ENCODE assay signal across 24 cellular contexts in the genomic region with DNA sequence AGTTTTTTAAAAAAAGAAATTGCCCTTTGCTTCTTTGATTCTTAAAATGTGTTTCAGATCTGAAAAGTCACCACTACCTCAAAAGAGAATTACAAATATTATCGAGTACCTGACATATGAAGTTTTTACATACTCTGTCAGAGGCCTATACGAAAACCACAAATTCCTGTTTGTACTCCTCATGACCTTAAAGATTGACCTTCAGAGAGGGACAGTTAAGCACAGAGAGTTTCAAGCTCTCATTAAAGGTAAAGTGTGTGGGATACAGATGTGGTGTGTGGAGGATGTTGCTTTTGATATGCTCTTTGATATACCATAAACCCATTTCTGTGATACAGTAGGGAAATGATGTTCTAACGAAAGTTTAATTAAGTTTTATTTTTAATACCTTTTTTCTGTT.
DNase-seq lines count a peak whose midpoint lies in the region; ATAC-seq lines count a peak whose summit lies in the region.
"Had no signal": no experiment of that assay in that cellular context is flagged by ENCODE, and none has a peak within 500 bp of the region (broad histone marks: within the 10 kb centered on the region; RNA-seq: fewer than 3 reads in every experiment).

No MANE protein-coding gene starts in this region.

- H3K9me3 Mint-ChIP-seq in activated naive CD8-positive, alpha-beta T cell treated with anti-CD3 and anti-CD28 coated beads, Interleukin-2, amount 50 U/mL, for 24 hours = no peaks in the 10 kb centered on the region
- H3K9me3 Mint-ChIP-seq in activated naive CD8-positive, alpha-beta T cell treated with anti-CD3 and anti-CD28 coated beads for 36 hours = no peaks in the 10 kb centered on the region
- H3K9me3 Mint-ChIP-seq in CD4-positive, CD25-positive, alpha-beta regulatory T cell = peaks cover 0 to 2% (median 0%) of the 10 kb centered on the region in 7 donors
- no peaks in the 10 kb centered on the region for H3K9me3 Mint-ChIP-seq in stimulated activated naive B cell treated with anti-CD40 and anti-IgM and Interleukin-4, amounts not matched to agents 10 μg/mL and 1 μg/mL and 100 μg/mL, for 72 hours
- H3K9me3 Mint-ChIP-seq: CD8-positive, alpha-beta memory T cell had no signal

- peak overlapping the region; percentile 67 for H3K4me3 ChIP-seq in CD4-positive, CD25-positive, alpha-beta regulatory T cell (ENCODE audit: low read depth, low read length)
- H3K4me3 ChIP-seq: A549; BLaER1 treated with 17β-estradiol and CSF1 and Interleukin-3, amounts not matched to agents 10 nM and 100 nM; GM12878 had no signal

- DNase-seq in activated CD4-positive, CD25-positive, alpha-beta regulatory T cell (lab: John Stamatoyannopoulos, UW) = no peak
- DNase-seq in activated naive CD8-positive, alpha-beta T cell treated with anti-CD3 and anti-CD28 coated beads, Interleukin-2, amount 50 U/mL, for 24 hours = no peak
- DNase-seq in activated naive CD8-positive, alpha-beta T cell treated with anti-CD3 and anti-CD28 coated beads for 36 hours = no peak
- DNase-seq in CD4-positive, CD25-positive, alpha-beta regulatory T cell = peak in 2 of 3 donors; percentile 13 to 37
- DNase-seq in stimulated activated naive B cell treated with anti-CD40 and anti-IgM and Interleukin-4, amounts not matched to agents 10 μg/mL and 1 μg/mL and 100 μg/mL, for 72 hours = no peak
- DNase-seq: AML-193; CD4-positive, alpha-beta memory T cell; CD8-positive, alpha-beta memory T cell; COR-L47; DMS 273 treated with DMSO at 0.1 percent for 48 hours; DMS153; DMS53; DMS79; DND-41; EL; GDM1 had no signal

- no peaks in the 10 kb centered on the region for H3K27me3 Mint-ChIP-seq in activated naive CD8-positive, alpha-beta T cell treated with anti-CD3 and anti-CD28 coated beads, Interleukin-2, amount 50 U/mL, for 24 hours
- no peaks in the 10 kb centered on the region for H3K27me3 Mint-ChIP-seq in activated naive CD8-positive, alpha-beta T cell treated with anti-CD3 and anti-CD28 coated beads for 36 hours
- no peaks in the 10 kb centered on the region for H3K27me3 Mint-ChIP-seq in CD4-positive, CD25-positive, alpha-beta regulatory T cell
- peaks cover 15 to 25% of the 10 kb centered on the region in 2 donors for H3K27me3 Mint-ChIP-seq in stimulated activated naive B cell treated with anti-CD40 and anti-IgM and Interleukin-4, amounts not matched to agents 10 μg/mL and 1 μg/mL and 100 μg/mL, for 72 hours
- H3K27me3 Mint-ChIP-seq: B cell had no signal

- H3K27me3 ChIP-seq in CD4-positive, CD25-positive, alpha-beta regulatory T cell (ENCODE audit: control insufficient read depth, insufficient read depth, low read length) = no peaks in the 10 kb centered on the region
- H3K27me3 ChIP-seq: BLaER1 treated with 17β-estradiol and CSF1 and Interleukin-3, amounts not matched to agents 10 nM and 100 nM had no signal

- H3K36me3 Mint-ChIP-seq in activated naive CD8-positive, alpha-beta T cell treated with anti-CD3 and anti-CD28 coated beads, Interleukin-2, amount 50 U/mL, for 24 hours (ENCODE audit: low read depth) = no peaks in the 10 kb centered on the region
- H3K36me3 Mint-ChIP-seq in activated naive CD8-positive, alpha-beta T cell treated with anti-CD3 and anti-CD28 coated beads for 36 hours = no peaks in the 10 kb centered on the region
- no peaks in the 10 kb centered on the region for H3K36me3 Mint-ChIP-seq in CD4-positive, CD25-positive, alpha-beta regulatory T cell
- no peaks in the 10 kb centered on the region for H3K36me3 Mint-ChIP-seq in stimulated activated naive B cell treated with anti-CD40 and anti-IgM and Interleukin-4, amounts not matched to agents 10 μg/mL and 1 μg/mL and 100 μg/mL, for 72 hours
- H3K36me3 Mint-ChIP-seq: CD4-positive, alpha-beta memory T cell; CD8-positive, alpha-beta memory T cell had no signal

- no peaks in the 10 kb centered on the region for H3K9me3 ChIP-seq in CD4-positive, CD25-positive, alpha-beta regulatory T cell (ENCODE audit: control insufficient read depth in 2 of 2, low read length in 2 of 2)
- H3K9me3 ChIP-seq: A549 had no signal

- peak overlapping the region; percentile 74 for H3K27ac ChIP-seq in CD4-positive, CD25-positive, alpha-beta regulatory T cell (ENCODE audit: insufficient read depth, low read length, poor library complexity, severe bottlenecking)
- H3K27ac ChIP-seq: 22Rv1; A549; BLaER1 treated with 17β-estradiol and CSF1 and Interleukin-3, amounts not matched to agents 10 nM and 100 nM; C4-2B had no signal

- peaks cover 26% of the 10 kb centered on the region for H3K4me1 ChIP-seq in CD4-positive, CD25-positive, alpha-beta regulatory T cell (ENCODE audit: control insufficient read depth, insufficient read depth, low read length, poor library complexity, severe bottlenecking)
- H3K4me1 ChIP-seq: A549; BLaER1 treated with 17β-estradiol and CSF1 and Interleukin-3, amounts not matched to agents 10 nM and 100 nM had no signal

- ATAC-seq in activated CD4-positive, CD25-positive, alpha-beta regulatory T cell treated with anti-CD3 and anti-CD28 coated beads, Interleukin-2, amount 50 U/mL, for 24 hours = peak; percentile 7 to 50
- peak; percentile 75 for ATAC-seq in activated naive CD8-positive, alpha-beta T cell treated with anti-CD3 and anti-CD28 coated beads, Interleukin-2, amount 50 U/mL, for 24 hours
- no peak for ATAC-seq in CD4-positive, CD25-positive, alpha-beta regulatory T cell (ENCODE audit: low read depth in 2 of 2)
- ATAC-seq in stimulated activated naive B cell treated with anti-CD40 and anti-IgM and Interleukin-4, amounts not matched to agents 10 μg/mL and 1 μg/mL and 100 μg/mL, for 72 hours (replicated peaks) = peak; percentile 53 to 78
- no peak for ATAC-seq in HG03095 (IDR thresholded peaks at IDR 0.05; ENCODE audit: unreplicated experiment)
- ATAC-seq: A549, GM12878 had no signal

- no peaks in the 10 kb centered on the region for H3K36me3 ChIP-seq in CD4-positive, CD25-positive, alpha-beta regulatory T cell (ENCODE audit: control insufficient read depth, insufficient read depth, low read length)
- H3K36me3 ChIP-seq: BLaER1 treated with 17β-estradiol and CSF1 and Interleukin-3, amounts not matched to agents 10 nM and 100 nM had no signal

- no peak overlapping the region for H3K4me3 Mint-ChIP-seq in activated naive CD8-positive, alpha-beta T cell treated with anti-CD3 and anti-CD28 coated beads, Interleukin-2, amount 50 U/mL, for 24 hours
- H3K4me3 Mint-ChIP-seq in activated naive CD8-positive, alpha-beta T cell treated with anti-CD3 and anti-CD28 coated beads for 36 hours = no peak overlapping the region
- peak overlapping the region in 3 of 4 donors; percentile 66 to 85 (median 75) for H3K4me3 Mint-ChIP-seq in CD4-positive, CD25-positive, alpha-beta regulatory T cell
- no peak overlapping the region for H3K4me3 Mint-ChIP-seq in stimulated activated naive B cell treated with anti-CD40 and anti-IgM and Interleukin-4, amounts not matched to agents 10 μg/mL and 1 μg/mL and 100 μg/mL, for 72 hours
- H3K4me3 Mint-ChIP-seq: B cell; CD4-positive, alpha-beta memory T cell; CD8-positive, alpha-beta memory T cell had no signal

- peaks cover 9% of the 10 kb centered on the region for H3K4me1 Mint-ChIP-seq in activated naive CD8-positive, alpha-beta T cell treated with anti-CD3 and anti-CD28 coated beads, Interleukin-2, amount 50 U/mL, for 24 hours
- H3K4me1 Mint-ChIP-seq in activated naive CD8-positive, alpha-beta T cell treated with anti-CD3 and anti-CD28 coated beads for 36 hours = peaks cover 6% of the 10 kb centered on the region
- peaks cover 12 to 62% (median 30%) of the 10 kb centered on the region in 4 donors for H3K4me1 Mint-ChIP-seq in CD4-positive, CD25-positive, alpha-beta regulatory T cell
- H3K4me1 Mint-ChIP-seq in stimulated activated naive B cell treated with anti-CD40 and anti-IgM and Interleukin-4, amounts not matched to agents 10 μg/mL and 1 μg/mL and 100 μg/mL, for 72 hours = peaks cover 0 to 6% of the 10 kb centered on the region in 2 donors
- H3K4me1 Mint-ChIP-seq: B cell; CD4-positive, alpha-beta memory T cell; CD8-positive, alpha-beta memory T cell had no signal

- no peak overlapping the region for H3K27ac Mint-ChIP-seq in activated naive CD8-positive, alpha-beta T cell treated with anti-CD3 and anti-CD28 coated beads, Interleukin-2, amount 50 U/mL, for 24 hours
- H3K27ac Mint-ChIP-seq in activated naive CD8-positive, alpha-beta T cell treated with anti-CD3 and anti-CD28 coated beads for 36 hours = no peak overlapping the region
- H3K27ac Mint-ChIP-seq in CD4-positive, CD25-positive, alpha-beta regulatory T cell = peak overlapping the region; percentile 77 to 93 (median 93)
- no peak overlapping the region for H3K27ac Mint-ChIP-seq in stimulated activated naive B cell treated with anti-CD40 and anti-IgM and Interleukin-4, amounts not matched to agents 10 μg/mL and 1 μg/mL and 100 μg/mL, for 72 hours
- H3K27ac Mint-ChIP-seq: B cell; CD8-positive, alpha-beta memory T cell had no signal

Comparison
In these comparisons a context has a peak if more than half of its experiments do, and no peak if none do; other contexts are left out.
1. ATAC-seq: peak in activated CD4-positive, CD25-positive, alpha-beta regulatory T cell treated with anti-CD3 and anti-CD28 coated beads, Interleukin-2, amount 50 U/mL, for 24 hours (2 of 2), activated naive CD8-positive, alpha-beta T cell treated with anti-CD3 and anti-CD28 coated beads, Interleukin-2, amount 50 U/mL, for 24 hours (single experiment) and stimulated activated naive B cell treated with anti-CD40 and anti-IgM and Interleukin-4, amounts not matched to agents 10 μg/mL and 1 μg/mL and 100 μg/mL, for 72 hours (2 of 2); none in CD4-positive, CD25-positive, alpha-beta regulatory T cell (0 of 2) and HG03095 (single experiment).
2. DNase-seq: peak in CD4-positive, CD25-positive, alpha-beta regulatory T cell (2 of 3); none in activated CD4-positive, CD25-positive, alpha-beta regulatory T cell (0 of 4), activated naive CD8-positive, alpha-beta T cell treated with anti-CD3 and anti-CD28 coated beads, Interleukin-2, amount 50 U/mL, for 24 hours (single experiment), activated naive CD8-positive, alpha-beta T cell treated with anti-CD3 and anti-CD28 coated beads for 36 hours (single experiment) and stimulated activated naive B cell treated with anti-CD40 and anti-IgM and Interleukin-4, amounts not matched to agents 10 μg/mL and 1 μg/mL and 100 μg/mL, for 72 hours (single experiment).
3. H3K27ac Mint-ChIP-seq: peak in CD4-positive, CD25-positive, alpha-beta regulatory T cell (3 of 3); none in activated naive CD8-positive, alpha-beta T cell treated with anti-CD3 and anti-CD28 coated beads, Interleukin-2, amount 50 U/mL, for 24 hours (single experiment), activated naive CD8-positive, alpha-beta T cell treated with anti-CD3 and anti-CD28 coated beads for 36 hours (single experiment) and stimulated activated naive B cell treated with anti-CD40 and anti-IgM and Interleukin-4, amounts not matched to agents 10 μg/mL and 1 μg/mL and 100 μg/mL, for 72 hours (single experiment).
4. H3K4me3 Mint-ChIP-seq: peak in CD4-positive, CD25-positive, alpha-beta regulatory T cell (3 of 4); none in activated naive CD8-positive, alpha-beta T cell treated with anti-CD3 and anti-CD28 coated beads, Interleukin-2, amount 50 U/mL, for 24 hours (single experiment), activated naive CD8-positive, alpha-beta T cell treated with anti-CD3 and anti-CD28 coated beads for 36 hours (single experiment) and stimulated activated naive B cell treated with anti-CD40 and anti-IgM and Interleukin-4, amounts not matched to agents 10 μg/mL and 1 μg/mL and 100 μg/mL, for 72 hours (0 of 2).